ENCODE assay signal across 20 cellular contexts in genomic region chr7:211715-212058, GRCh38. TPM values are rescaled to one million over a fixed set of nuclear protein-coding genes. Genes with fewer than 3 reads are reported as not detected.
A peak's percentile ranks its signal among the peaks of the same experiment; 100 is the strongest.
DNase-seq lines count a peak whose midpoint lies in the region; ATAC-seq, FAIRE-seq and TF ChIP-seq lines count a peak whose summit lies in the region.
"Had no signal": no experiment of that assay in that cellular context is flagged by ENCODE, and none has a peak within 500 bp of the region (broad histone marks: within the 10 kb centered on the region; RNA-seq: fewer than 3 reads in every experiment).

No MANE protein-coding gene starts in this region.

- no peak for DNase-seq in HepG2 (ENCODE audit: low spot score)
- DNase-seq in right lobe of liver, result no peak
- DNase-seq in K562 (ENCODE audit: extremely low read depth in 1 of 4, low spot score in 3 of 4), result no peak
- no peak for DNase-seq in neuronal stem cell (ENCODE audit: low spot score)
- DNase-seq: AML-193; Caco-2; Calu3; CD4-positive, alpha-beta T cell; CD8-positive, alpha-beta T cell; DMS79 treated with DMSO at 0.1 percent for 48 hours; GF-D8 had no signal

- no peaks in the 10 kb centered on the region for H3K9me3 ChIP-seq in HepG2 (ENCODE audit: low read length)
- H3K9me3 ChIP-seq in right lobe of liver, result no peaks in the 10 kb centered on the region
- no peaks in the 10 kb centered on the region for H3K9me3 ChIP-seq in K562 (replicated peaks; ENCODE audit: control insufficient read depth, insufficient read depth, low read depth, low read length)
- H3K9me3 ChIP-seq in neuronal stem cell (replicated peaks in 1 of 2; ENCODE audit: control insufficient read depth in 2 of 2, insufficient read depth in 1 of 2, low read depth in 1 of 2, low read length in 2 of 2), result peaks cover 6 to 9% of the 10 kb centered on the region in 2 donors
- H3K9me3 ChIP-seq: A549, Caco-2 had no signal

- no peak for TF ChIP-seq CTCF in HepG2 (CRISPR knock-in tag; IDR thresholded peaks at IDR 0.05)
- no peak for TF ChIP-seq CTCF in right lobe of liver (IDR thresholded peaks at IDR 0.05)
- TF ChIP-seq CTCF in K562 (IDR thresholded peaks at IDR 0.05 in 2 of 3, conservative IDR thresholded peaks at IDR 0.05 in 1 of 3; ENCODE audit: insufficient read depth in 2 of 3, low read depth in 1 of 3, low read length in 3 of 3), result no peak

- H3K9me1 ChIP-seq in K562 (ENCODE audit: control insufficient read depth, insufficient read depth, low read length), result no peaks in the 10 kb centered on the region

- H4K8ac ChIP-seq in neuronal stem cell (ENCODE audit: low read depth, low read length), result no peak overlapping the region

- POLR2A ChIA-PET in HepG2 (lab: Yijun Ruan, JAX), result no interaction called here
- POLR2A ChIA-PET in K562 (lab: Yijun Ruan, JAX), result no interaction called here

- H3K4me3 ChIP-seq in HepG2 (replicated peaks in 1 of 3; ENCODE audit: insufficient read depth in 1 of 3, low read depth in 2 of 3, low read length in 3 of 3) (no peak overlapping the region), right lobe of liver (no peak overlapping the region), K562 (no peak overlapping the region), neuronal stem cell (ENCODE audit: low read length in 2 of 2) (no peak overlapping the region)
- H3K4me3 ChIP-seq: A549; BLaER1 treated with 17β-estradiol and CSF1 and Interleukin-3, amounts not matched to agents 10 nM and 100 nM had no signal

- ATAC-seq in HepG2, result no peak
- ATAC-seq in right lobe of liver, result no peak
- no peak for ATAC-seq in K562
- no peak for ATAC-seq in esophagus mucosa
- ATAC-seq: A549; CD8-positive, alpha-beta T cell had no signal

- peaks cover 14% of the 10 kb centered on the region for H3K79me2 ChIP-seq in HepG2 (ENCODE audit: insufficient read depth, low read length)
- H3K79me2 ChIP-seq in K562 (ENCODE audit: control insufficient read depth, insufficient read depth, low read length), result no peaks in the 10 kb centered on the region

- H3K27me3 ChIP-seq in HepG2 (ENCODE audit: control insufficient read depth in 1 of 2, insufficient read depth in 2 of 2, low read length in 2 of 2), result no peaks in the 10 kb centered on the region
- H3K27me3 ChIP-seq in right lobe of liver, result no peaks in the 10 kb centered on the region
- H3K27me3 ChIP-seq in K562 (ENCODE audit: control insufficient read depth in 2 of 2, insufficient read depth in 2 of 2, low read length in 2 of 2), result peaks cover 38 to 71% of the 10 kb centered on the region in 2 experiments; a peak in 4 of 5 replicates
- peaks cover 0 to 1% (median 0%) of the 10 kb centered on the region in 3 experiments for H3K27me3 ChIP-seq in neuronal stem cell (ENCODE audit: control insufficient read depth in 3 of 3, insufficient read depth in 3 of 3, low read depth in 1 of 3, low read length in 3 of 3)
- H3K27me3 ChIP-seq: BLaER1 treated with 17β-estradiol and CSF1 and Interleukin-3, amounts not matched to agents 10 nM and 100 nM had no signal

- peak overlapping the region; percentile 71 for H3K14ac ChIP-seq in neuronal stem cell (ENCODE audit: low read length)

- no peak overlapping the region for H3K4ac ChIP-seq in neuronal stem cell (ENCODE audit: low read length)

- peak overlapping the region; percentile 64 for H3K18ac ChIP-seq in neuronal stem cell (ENCODE audit: low read length)

- no peak overlapping the region for H2BK120ac ChIP-seq in neuronal stem cell (ENCODE audit: low read depth, low read length)

- no peak overlapping the region for H2BK12ac ChIP-seq in neuronal stem cell (ENCODE audit: low read length)

- H4K20me1 ChIP-seq in HepG2 (ENCODE audit: insufficient read depth, low read length) (peaks cover 6% of the 10 kb centered on the region; the same call in 1 of the 2 replicates), K562 (replicated peaks; ENCODE audit: control insufficient read depth, insufficient read depth, low read length) (peaks cover 16% of the 10 kb centered on the region; the same call in 1 of the 2 replicates)

- peaks cover 9 to 45% of the 10 kb centered on the region in 2 experiments for H3K36me3 ChIP-seq in HepG2 (replicated peaks in 1 of 2; ENCODE audit: control insufficient read depth in 1 of 2, insufficient read depth in 2 of 2, low read length in 2 of 2)
- H3K36me3 ChIP-seq in right lobe of liver, result peaks cover 0 to 35% (median 13%) of the 10 kb centered on the region in 4 donors
- no peaks in the 10 kb centered on the region for H3K36me3 ChIP-seq in K562 (ENCODE audit: control insufficient read depth, insufficient read depth, low read length)
- peaks cover 0 to 2% of the 10 kb centered on the region in 2 donors for H3K36me3 ChIP-seq in neuronal stem cell (replicated peaks in 1 of 2; ENCODE audit: control insufficient read depth in 2 of 2, insufficient read depth in 2 of 2, low read length in 2 of 2)

- no peak overlapping the region for H2AK5ac ChIP-seq in neuronal stem cell (ENCODE audit: low read depth, low read length)

- CTCF ChIA-PET in HepG2 (lab: Yijun Ruan, JAX; ENCODE audit: low intra/inter-chr PET ratio, low total read pairs) (no interaction called here), K562 (lab: Yijun Ruan, JAX; ENCODE audit: low intra/inter-chr PET ratio) (interaction anchor here (0.7 kb wide), 1 partner anchor 101 kb away, joined by 3 read pairs; no protein-coding TSS in a partner anchor)

- H3K79me1 ChIP-seq in neuronal stem cell (ENCODE audit: low read depth, low read length), result no peaks in the 10 kb centered on the region

- WGBS in HepG2 (ENCODE audit: low lambda C conversion rate), result 83% methylated on average over 13 of the region's 19 CpGs
- no CpG with 5 or more reads among the region's 19 CpGs for WGBS in right lobe of liver (ENCODE audit: insufficient coverage, low coverage, low lambda C conversion rate, missing lambda C conversion rate)
- WGBS in K562 (ENCODE audit: insufficient coverage, low coverage, missing lambda C conversion rate), result 12% methylated on average over 18 of the region's 19 CpGs
- no CpG with 5 or more reads among the region's 19 CpGs for WGBS in neuronal stem cell (ENCODE audit: extremely low coverage in 2 of 2, insufficient read length in 2 of 2, insufficient replicate concordance in 1 of 2), 2 donors

- FAIRE-seq in HepG2 (lab: Jason Lieb, UNC) (no peak), K562 (lab: Jason Lieb, UNC) (no peak)
- FAIRE-seq: A549, D721Med, G401.6, GM12891, GM19239 had no signal

- peak overlapping the region; percentile 37 for H2BK15ac ChIP-seq in neuronal stem cell (ENCODE audit: low read length)

- TF ChIP-seq POLR2A in HepG2 (IDR thresholded peaks at IDR 0.05; ENCODE audit: insufficient read depth in 1 of 2, low read depth in 2 of 2, low read length in 2 of 2), result no peak
- no peak for TF ChIP-seq POLR2A in right lobe of liver (IDR thresholded peaks at IDR 0.05)
- TF ChIP-seq POLR2A in K562 (conservative IDR thresholded peaks at IDR 0.05), result no peak

- peaks cover 9% of the 10 kb centered on the region for H3K4me1 ChIP-seq in HepG2 (ENCODE audit: insufficient read depth, low read length)
- H3K4me1 ChIP-seq in right lobe of liver, result peaks cover 0 to 18% (median 5%) of the 10 kb centered on the region in 4 donors
- H3K4me1 ChIP-seq in K562 (replicated peaks in 1 of 2; ENCODE audit: control insufficient read depth in 2 of 2, insufficient read depth in 2 of 2, low read length in 2 of 2), result peaks cover 0 to 16% of the 10 kb centered on the region in 2 experiments; a peak in 2 of 5 replicates
- H3K4me1 ChIP-seq in neuronal stem cell (ENCODE audit: control insufficient read depth in 2 of 2, insufficient read depth in 1 of 2, low read depth in 1 of 2, low read length in 2 of 2), result peaks cover 2 to 3% of the 10 kb centered on the region in 2 donors
- H3K4me1 ChIP-seq: Caco-2 had no signal

- in situ Hi-C loops in HepG2 (cut with HindIII; ENCODE audit: extremely low pct_ligation_motif_present, low pct_unique_long_range_greater_than_20kb), result no loop called here
- in situ Hi-C loops in K562 (cut with MboI), result no loop called here

- no peak overlapping the region for H3K4me2 ChIP-seq in HepG2 (ENCODE audit: low read depth, low read length)
- H3K4me2 ChIP-seq in K562 (ENCODE audit: insufficient read depth, low read length), result no peak overlapping the region
- no peak overlapping the region for H3K4me2 ChIP-seq in neuronal stem cell (ENCODE audit: insufficient read depth, low read length, poor library complexity, severe bottlenecking)
- H3K4me2 ChIP-seq: A549; BLaER1 treated with 17β-estradiol and CSF1 and Interleukin-3, amounts not matched to agents 10 nM and 100 nM had no signal

- intact Hi-C loops in HepG2 (cut with micrococcal nuclease; ENCODE audit: unreplicated experiment), result no loop called here
- intact Hi-C loops in right lobe of liver (cut with DNase I), result no loop called here
- intact Hi-C loops in K562 (cut with micrococcal nuclease), result no loop called here

- peak overlapping the region; percentile 93 for H3K23ac ChIP-seq in neuronal stem cell (ENCODE audit: low read depth, low read length, poor library complexity)

- TF ChIP-seq EP300 in HepG2 (IDR thresholded peaks at IDR 0.05; ENCODE audit: low read depth in 2 of 2, low read length in 2 of 2) (no peak), HepG2 (CRISPR knock-in tag; IDR thresholded peaks at IDR 0.05; ENCODE audit: borderline replicate concordance) (no peak), K562 (IDR thresholded peaks at IDR 0.05; ENCODE audit: low read length) (no peak)

- no peak overlapping the region for H4K91ac ChIP-seq in neuronal stem cell (ENCODE audit: low read depth, low read length, poor library complexity)

- no peak overlapping the region for H2BK5ac ChIP-seq in neuronal stem cell (ENCODE audit: low read length)

- no peak overlapping the region for H3K9ac ChIP-seq in HepG2 (ENCODE audit: insufficient read depth, low read depth, low read length)
- no peak overlapping the region for H3K9ac ChIP-seq in K562 (ENCODE audit: insufficient read depth in 1 of 2, low read depth in 2 of 2, low read length in 2 of 2)
- no peak overlapping the region for H3K9ac ChIP-seq in neuronal stem cell (ENCODE audit: low read depth, low read length, poor library complexity)
- H3K9ac ChIP-seq: BLaER1 treated with 17β-estradiol and CSF1 and Interleukin-3, amounts not matched to agents 10 nM and 100 nM had no signal

- no peak overlapping the region for H3K27ac ChIP-seq in HepG2 (ENCODE audit: extremely low read length, insufficient read depth, low read length)
- no peak overlapping the region for H3K27ac ChIP-seq in right lobe of liver
- H3K27ac ChIP-seq in K562 (ENCODE audit: extremely low read depth, low read depth, low read length), result no peak overlapping the region
- no peak overlapping the region for H3K27ac ChIP-seq in neuronal stem cell (replicated peaks; ENCODE audit: low read length)
- H3K27ac ChIP-seq: 22Rv1; A549; BLaER1 treated with 17β-estradiol and CSF1 and Interleukin-3, amounts not matched to agents 10 nM and 100 nM; C4-2B had no signal

- H2AFZ ChIP-seq in HepG2 (ENCODE audit: low read length) (no peak overlapping the region), K562 (ENCODE audit: low read depth, low read length) (no peak overlapping the region), neuronal stem cell (ENCODE audit: low read length) (no peak overlapping the region)

- TF ChIP-seq RAD21 in HepG2 (CRISPR knock-in tag; IDR thresholded peaks at IDR 0.05) (no peak), K562 (CRISPR knock-in tag; conservative IDR thresholded peaks at IDR 0.05 in 1 of 2, IDR thresholded peaks at IDR 0.05 in 1 of 2) (no peak)

- BruUV-seq in HepG2 (replicated peaks; lab: Mats Ljungman, UMichigan) (no TSS peak), K562 (replicated peaks; lab: Mats Ljungman, UMichigan) (no TSS peak)

RNA-seq across cellular contexts. Expression of gene FAM20C, which starts 19.3 kb away (rescaled TPM):
- total RNA-seq in HepG2 (2016; rRNA removed; fragmentation: Illumina TruSeq; extraction: Trizol), result 14.5 and 19.9 TPM in 2 replicates
- total RNA-seq in HepG2 (2016; cell fraction: cytosol; rRNA removed; fragmentation: Illumina TruSeq; extraction: Trizol; ENCODE audit: low read depth), result 4.8 and 5.5 TPM in 2 replicates
- total RNA-seq in HepG2 (2016; cell fraction: insoluble cytoplasmic fraction; rRNA removed; fragmentation: Illumina TruSeq; extraction: Trizol), result 12.0 and 18.5 TPM in 2 replicates
- 11.5 and 11.6 TPM in 2 replicates for total RNA-seq in HepG2 (2016; cell fraction: membrane; rRNA removed; fragmentation: Illumina TruSeq; extraction: Trizol)
- 20.5 and 24.2 TPM in 2 replicates for total RNA-seq in HepG2 (2016; cell fraction: nucleus; rRNA removed; fragmentation: Illumina TruSeq; extraction: Trizol)
- 11.9 and 15.3 TPM in 2 replicates for polyA plus RNA-seq in HepG2 (2011; rRNA removed)
- polyA plus RNA-seq in HepG2 (2011; cell fraction: cytosol; rRNA removed), result 13.7 and 17.5 TPM in 2 replicates
- 24.6 and 26.4 TPM in 2 replicates for polyA plus RNA-seq in HepG2 (2011; cell fraction: nucleus; rRNA removed)
- 15.4 and 23.9 TPM in 2 replicates for polyA plus RNA-seq in HepG2 (2012)
- 2.8 and 3.2 TPM in 2 replicates for polyA plus RNA-seq in HepG2 (2016; cell fraction: cytosol; fragmentation: Illumina TruSeq; extraction: Trizol; ENCODE audit: low read depth)
- 18.9 and 20.0 TPM in 2 replicates for polyA plus RNA-seq in HepG2 (2016; cell fraction: insoluble cytoplasmic fraction; fragmentation: Illumina TruSeq; extraction: Trizol; ENCODE audit: low read depth)
- 10.0 and 10.7 TPM in 2 replicates for polyA plus RNA-seq in HepG2 (2016; cell fraction: membrane; fragmentation: Illumina TruSeq; extraction: Trizol; ENCODE audit: low read depth)
- polyA plus RNA-seq in HepG2 (2016; cell fraction: nucleus; fragmentation: Illumina TruSeq; extraction: Trizol; ENCODE audit: insufficient read depth, low read depth), result 38.8 and 44.3 TPM in 2 replicates
- polyA minus RNA-seq in HepG2 (2011; rRNA and poly(A)+ RNA removed; ENCODE audit: low replicate concordance), result 8.9 and 24.8 TPM in 2 replicates
- polyA minus RNA-seq in HepG2 (2011; cell fraction: cytosol; rRNA and poly(A)+ RNA removed), result 13.4 and 22.0 TPM in 2 replicates
- 14.4 and 19.6 TPM in 2 replicates for polyA minus RNA-seq in HepG2 (2011; cell fraction: nucleus; rRNA and poly(A)+ RNA removed)
- 10 to 100 TPM; 32.1 to 73.8 (median 57.3) TPM for total RNA-seq in right lobe of liver
- not detected in 2 replicates for total RNA-seq in K562 (2011; cell fraction: chromatin; rRNA removed; ENCODE audit: low replicate concordance)
- total RNA-seq in K562 (2011; cell fraction: nucleolus; rRNA removed), result not detected in 2 replicates
- not detected in 2 replicates for total RNA-seq in K562 (2011; cell fraction: nucleoplasm; rRNA removed)
- not detected in 2 replicates for total RNA-seq in K562 (2014; rRNA removed)
- total RNA-seq in K562 (2014; rRNA removed; fragmentation: Illumina TruSeq; extraction: Trizol), result not detected in 2 replicates
- total RNA-seq in K562 (2015; rRNA removed; fragmentation: Illumina TruSeq; extraction: Trizol), result not detected in 2 replicates
- total RNA-seq in K562 (2021), result 0.09 and 0.20 TPM in 2 replicates
- not detected in 2 replicates for polyA plus RNA-seq in K562 (2011; rRNA removed)
- polyA plus RNA-seq in K562 (2011; cell fraction: cytosol; rRNA removed), result not detected in 2 replicates
- polyA plus RNA-seq in K562 (2011; cell fraction: nucleus; rRNA removed), result not detected in 2 replicates
- polyA plus RNA-seq in K562 (2012), result not detected in 2 replicates
- polyA plus RNA-seq in K562 (2014; fragmentation: Illumina TruSeq; extraction: Trizol), result not detected in 2 replicates
- not detected for polyA plus RNA-seq in K562 (2014; fragmentation: Nextera tagmentation; extraction: Ambion mirVana)
- not detected in 2 replicates for polyA plus RNA-seq in K562 (2014; rRNA removed)
- polyA minus RNA-seq in K562 (2011; rRNA and poly(A)+ RNA removed), result not detected in 2 replicates
- polyA minus RNA-seq in K562 (2011; cell fraction: cytosol; rRNA and poly(A)+ RNA removed), result 0.64 TPM in 1 of 2 replicates, not detected in the other
- polyA minus RNA-seq in K562 (2011; cell fraction: nucleus; rRNA and poly(A)+ RNA removed), result not detected in 2 replicates
- polyA plus RNA-seq in neuronal stem cell (2013, experiment 1 of 2), result 7.3 TPM
- polyA plus RNA-seq in neuronal stem cell (2013, experiment 2 of 2), result 7.3 TPM
- 12.6 TPM for total RNA-seq in esophagus mucosa

Comparison
In these comparisons a context has a peak if more than half of its experiments do, and no peak if none do; other contexts are left out.
1. Of the 241 proteins assayed by ChIP-seq in both HepG2 and K562: peak only in HepG2: none; only in K562: none; in both: RBFOX2; in neither: 240.